ENCODE assay signal across 1 cellular context in genomic region chr21:39363607-39364555, GRCh38.
TF ChIP-seq lines count a peak whose summit lies in the region.

No MANE protein-coding gene starts in this region.

TF ChIP-seq in GM23338, 12 proteins besides CTCF, POLR2A, EP300 and RAD21 (continued from another document):
- TF ChIP-seq ZNF462 (CRISPR knock-in tag; IDR thresholded peaks at IDR 0.05) (no peak), POLR2AphosphoS5 (IDR thresholded peaks at IDR 0.05; ENCODE audit: low read depth) (no peak), EZH2phosphoT487 (IDR thresholded peaks at IDR 0.05; ENCODE audit: unreplicated experiment) (no peak)
